2 cellular contexts compared by ENCODE assay signal in the genomic region with DNA sequence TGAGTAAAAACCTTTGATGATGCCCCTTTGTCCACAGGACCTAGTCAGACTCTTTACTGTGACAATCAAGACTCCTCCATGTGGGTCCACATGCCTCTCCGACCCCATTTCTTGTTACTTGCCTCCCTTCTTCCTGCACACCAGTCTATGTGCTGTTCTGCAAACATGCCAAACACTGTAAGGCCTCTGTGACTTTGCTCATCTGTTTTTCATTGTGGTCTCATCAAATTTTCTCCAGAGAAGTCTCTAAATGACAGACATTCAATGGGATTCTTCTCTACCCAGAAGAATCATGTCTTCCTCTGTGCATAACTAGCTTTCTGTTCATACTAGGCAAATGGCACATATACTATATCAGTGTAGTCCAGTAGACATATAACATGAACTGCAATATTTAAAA.
TF ChIP-seq lines count a peak whose summit lies in the region.

No MANE protein-coding gene starts in this region.

TF ChIP-seq in SK-N-SH treated with all-trans-retinoic acid at 6 μM for 48 hours, 23 proteins besides CTCF, POLR2A, EP300 and RAD21 (continued from another document):
- TF ChIP-seq, protein P1, sequence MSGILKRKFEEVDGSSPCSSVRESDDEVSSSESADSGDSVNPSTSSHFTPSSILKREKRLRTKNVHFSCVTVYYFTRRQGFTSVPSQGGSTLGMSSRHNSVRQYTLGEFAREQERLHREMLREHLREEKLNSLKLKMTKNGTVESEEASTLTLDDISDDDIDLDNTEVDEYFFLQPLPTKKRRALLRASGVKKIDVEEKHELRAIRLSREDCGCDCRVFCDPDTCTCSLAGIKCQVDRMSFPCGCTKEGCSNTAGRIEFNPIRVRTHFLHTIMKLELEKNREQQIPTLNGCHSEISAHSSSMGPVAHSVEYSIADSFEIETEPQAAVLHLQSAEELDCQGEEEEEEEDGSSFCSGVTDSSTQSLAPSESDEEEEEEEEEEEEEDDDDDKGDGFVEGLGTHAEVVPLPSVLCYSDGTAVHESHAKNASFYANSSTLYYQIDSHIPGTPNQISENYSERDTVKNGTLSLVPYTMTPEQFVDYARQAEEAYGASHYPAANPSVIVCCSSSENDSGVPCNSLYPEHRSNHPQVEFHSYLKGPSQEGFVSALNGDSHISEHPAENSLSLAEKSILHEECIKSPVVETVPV (CRISPR knock-in tag; IDR thresholded peaks at IDR 0.05): no peak
- no peak for TF ChIP-seq TCF4 (CRISPR knock-in tag; IDR thresholded peaks at IDR 0.05; ENCODE audit: borderline replicate concordance)
- TF ChIP-seq CSDC2 (CRISPR knock-in tag; IDR thresholded peaks at IDR 0.05): no peak
- TF ChIP-seq ZFP30 (CRISPR knock-in tag; IDR thresholded peaks at IDR 0.05): no peak
- no peak for TF ChIP-seq OSR1 (CRISPR knock-in tag; IDR thresholded peaks at IDR 0.05)
- no peak for TF ChIP-seq ZFP3 (CRISPR knock-in tag; IDR thresholded peaks at IDR 0.05)
- no peak for TF ChIP-seq SNAI2 (CRISPR knock-in tag; IDR thresholded peaks at IDR 0.05)
- no peak for TF ChIP-seq ISL1 (CRISPR knock-in tag; IDR thresholded peaks at IDR 0.05)
- TF ChIP-seq, protein P2, sequence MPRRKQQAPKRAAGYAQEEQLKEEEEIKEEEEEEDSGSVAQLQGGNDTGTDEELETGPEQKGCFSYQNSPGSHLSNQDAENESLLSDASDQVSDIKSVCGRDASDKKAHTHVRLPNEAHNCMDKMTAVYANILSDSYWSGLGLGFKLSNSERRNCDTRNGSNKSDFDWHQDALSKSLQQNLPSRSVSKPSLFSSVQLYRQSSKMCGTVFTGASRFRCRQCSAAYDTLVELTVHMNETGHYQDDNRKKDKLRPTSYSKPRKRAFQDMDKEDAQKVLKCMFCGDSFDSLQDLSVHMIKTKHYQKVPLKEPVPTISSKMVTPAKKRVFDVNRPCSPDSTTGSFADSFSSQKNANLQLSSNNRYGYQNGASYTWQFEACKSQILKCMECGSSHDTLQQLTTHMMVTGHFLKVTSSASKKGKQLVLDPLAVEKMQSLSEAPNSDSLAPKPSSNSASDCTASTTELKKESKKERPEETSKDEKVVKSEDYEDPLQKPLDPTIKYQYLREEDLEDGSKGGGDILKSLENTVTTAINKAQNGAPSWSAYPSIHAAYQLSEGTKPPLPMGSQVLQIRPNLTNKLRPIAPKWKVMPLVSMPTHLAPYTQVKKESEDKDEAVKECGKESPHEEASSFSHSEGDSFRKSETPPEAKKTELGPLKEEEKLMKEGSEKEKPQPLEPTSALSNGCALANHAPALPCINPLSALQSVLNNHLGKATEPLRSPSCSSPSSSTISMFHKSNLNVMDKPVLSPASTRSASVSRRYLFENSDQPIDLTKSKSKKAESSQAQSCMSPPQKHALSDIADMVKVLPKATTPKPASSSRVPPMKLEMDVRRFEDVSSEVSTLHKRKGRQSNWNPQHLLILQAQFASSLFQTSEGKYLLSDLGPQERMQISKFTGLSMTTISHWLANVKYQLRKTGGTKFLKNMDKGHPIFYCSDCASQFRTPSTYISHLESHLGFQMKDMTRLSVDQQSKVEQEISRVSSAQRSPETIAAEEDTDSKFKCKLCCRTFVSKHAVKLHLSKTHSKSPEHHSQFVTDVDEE (CRISPR knock-in tag; IDR thresholded peaks at IDR 0.05): no peak
- no peak for TF ChIP-seq PPARA (CRISPR knock-in tag; IDR thresholded peaks at IDR 0.05; ENCODE audit: borderline replicate concordance)
- no peak for TF ChIP-seq ZNF70 (CRISPR knock-in tag; IDR thresholded peaks at IDR 0.05)
- TF ChIP-seq BACH2 (CRISPR knock-in tag; IDR thresholded peaks at IDR 0.05; ENCODE audit: borderline replicate concordance): no peak
- TF ChIP-seq, protein P3, sequence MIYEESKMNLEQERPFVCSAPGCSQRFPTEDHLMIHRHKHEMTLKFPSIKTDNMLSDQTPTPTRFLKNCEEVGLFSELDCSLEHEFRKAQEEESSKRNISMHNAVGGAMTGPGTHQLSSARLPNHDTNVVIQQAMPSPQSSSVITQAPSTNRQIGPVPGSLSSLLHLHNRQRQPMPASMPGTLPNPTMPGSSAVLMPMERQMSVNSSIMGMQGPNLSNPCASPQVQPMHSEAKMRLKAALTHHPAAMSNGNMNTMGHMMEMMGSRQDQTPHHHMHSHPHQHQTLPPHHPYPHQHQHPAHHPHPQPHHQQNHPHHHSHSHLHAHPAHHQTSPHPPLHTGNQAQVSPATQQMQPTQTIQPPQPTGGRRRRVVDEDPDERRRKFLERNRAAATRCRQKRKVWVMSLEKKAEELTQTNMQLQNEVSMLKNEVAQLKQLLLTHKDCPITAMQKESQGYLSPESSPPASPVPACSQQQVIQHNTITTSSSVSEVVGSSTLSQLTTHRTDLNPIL (CRISPR knock-in tag; IDR thresholded peaks at IDR 0.05; ENCODE audit: low read depth): no peak
- no peak for TF ChIP-seq ZNF8 (CRISPR knock-in tag; IDR thresholded peaks at IDR 0.05)
- TF ChIP-seq, protein P4, sequence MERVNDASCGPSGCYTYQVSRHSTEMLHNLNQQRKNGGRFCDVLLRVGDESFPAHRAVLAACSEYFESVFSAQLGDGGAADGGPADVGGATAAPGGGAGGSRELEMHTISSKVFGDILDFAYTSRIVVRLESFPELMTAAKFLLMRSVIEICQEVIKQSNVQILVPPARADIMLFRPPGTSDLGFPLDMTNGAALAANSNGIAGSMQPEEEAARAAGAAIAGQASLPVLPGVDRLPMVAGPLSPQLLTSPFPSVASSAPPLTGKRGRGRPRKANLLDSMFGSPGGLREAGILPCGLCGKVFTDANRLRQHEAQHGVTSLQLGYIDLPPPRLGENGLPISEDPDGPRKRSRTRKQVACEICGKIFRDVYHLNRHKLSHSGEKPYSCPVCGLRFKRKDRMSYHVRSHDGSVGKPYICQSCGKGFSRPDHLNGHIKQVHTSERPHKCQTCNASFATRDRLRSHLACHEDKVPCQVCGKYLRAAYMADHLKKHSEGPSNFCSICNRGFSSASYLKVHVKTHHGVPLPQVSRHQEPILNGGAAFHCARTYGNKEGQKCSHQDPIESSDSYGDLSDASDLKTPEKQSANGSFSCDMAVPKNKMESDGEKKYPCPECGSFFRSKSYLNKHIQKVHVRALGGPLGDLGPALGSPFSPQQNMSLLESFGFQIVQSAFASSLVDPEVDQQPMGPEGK (CRISPR knock-in tag; IDR thresholded peaks at IDR 0.05; ENCODE audit: borderline replicate concordance): no peak
- TF ChIP-seq ESRRG (CRISPR knock-in tag; IDR thresholded peaks at IDR 0.05): no peak
- TF ChIP-seq ARNTL (CRISPR knock-in tag; IDR thresholded peaks at IDR 0.05; ENCODE audit: borderline replicate concordance, low read depth): no peak
- no peak for TF ChIP-seq TOX (CRISPR knock-in tag; IDR thresholded peaks at IDR 0.05; ENCODE audit: borderline replicate concordance)
- TF ChIP-seq RARB (CRISPR knock-in tag; IDR thresholded peaks at IDR 0.05): no peak

TF ChIP-seq in SK-N-SH, 30 proteins besides CTCF, POLR2A, EP300 and RAD21 (continued from another document):
- TF ChIP-seq, protein P5, sequence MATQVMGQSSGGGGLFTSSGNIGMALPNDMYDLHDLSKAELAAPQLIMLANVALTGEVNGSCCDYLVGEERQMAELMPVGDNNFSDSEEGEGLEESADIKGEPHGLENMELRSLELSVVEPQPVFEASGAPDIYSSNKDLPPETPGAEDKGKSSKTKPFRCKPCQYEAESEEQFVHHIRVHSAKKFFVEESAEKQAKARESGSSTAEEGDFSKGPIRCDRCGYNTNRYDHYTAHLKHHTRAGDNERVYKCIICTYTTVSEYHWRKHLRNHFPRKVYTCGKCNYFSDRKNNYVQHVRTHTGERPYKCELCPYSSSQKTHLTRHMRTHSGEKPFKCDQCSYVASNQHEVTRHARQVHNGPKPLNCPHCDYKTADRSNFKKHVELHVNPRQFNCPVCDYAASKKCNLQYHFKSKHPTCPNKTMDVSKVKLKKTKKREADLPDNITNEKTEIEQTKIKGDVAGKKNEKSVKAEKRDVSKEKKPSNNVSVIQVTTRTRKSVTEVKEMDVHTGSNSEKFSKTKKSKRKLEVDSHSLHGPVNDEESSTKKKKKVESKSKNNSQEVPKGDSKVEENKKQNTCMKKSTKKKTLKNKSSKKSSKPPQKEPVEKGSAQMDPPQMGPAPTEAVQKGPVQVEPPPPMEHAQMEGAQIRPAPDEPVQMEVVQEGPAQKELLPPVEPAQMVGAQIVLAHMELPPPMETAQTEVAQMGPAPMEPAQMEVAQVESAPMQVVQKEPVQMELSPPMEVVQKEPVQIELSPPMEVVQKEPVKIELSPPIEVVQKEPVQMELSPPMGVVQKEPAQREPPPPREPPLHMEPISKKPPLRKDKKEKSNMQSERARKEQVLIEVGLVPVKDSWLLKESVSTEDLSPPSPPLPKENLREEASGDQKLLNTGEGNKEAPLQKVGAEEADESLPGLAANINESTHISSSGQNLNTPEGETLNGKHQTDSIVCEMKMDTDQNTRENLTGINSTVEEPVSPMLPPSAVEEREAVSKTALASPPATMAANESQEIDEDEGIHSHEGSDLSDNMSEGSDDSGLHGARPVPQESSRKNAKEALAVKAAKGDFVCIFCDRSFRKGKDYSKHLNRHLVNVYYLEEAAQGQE (IDR thresholded peaks at IDR 0.05; ENCODE audit: low read depth, low read length): no peak
- TF ChIP-seq TEAD4 (IDR thresholded peaks at IDR 0.05; ENCODE audit: borderline replicate concordance, insufficient read depth): no peak
- TF ChIP-seq, protein P6, sequence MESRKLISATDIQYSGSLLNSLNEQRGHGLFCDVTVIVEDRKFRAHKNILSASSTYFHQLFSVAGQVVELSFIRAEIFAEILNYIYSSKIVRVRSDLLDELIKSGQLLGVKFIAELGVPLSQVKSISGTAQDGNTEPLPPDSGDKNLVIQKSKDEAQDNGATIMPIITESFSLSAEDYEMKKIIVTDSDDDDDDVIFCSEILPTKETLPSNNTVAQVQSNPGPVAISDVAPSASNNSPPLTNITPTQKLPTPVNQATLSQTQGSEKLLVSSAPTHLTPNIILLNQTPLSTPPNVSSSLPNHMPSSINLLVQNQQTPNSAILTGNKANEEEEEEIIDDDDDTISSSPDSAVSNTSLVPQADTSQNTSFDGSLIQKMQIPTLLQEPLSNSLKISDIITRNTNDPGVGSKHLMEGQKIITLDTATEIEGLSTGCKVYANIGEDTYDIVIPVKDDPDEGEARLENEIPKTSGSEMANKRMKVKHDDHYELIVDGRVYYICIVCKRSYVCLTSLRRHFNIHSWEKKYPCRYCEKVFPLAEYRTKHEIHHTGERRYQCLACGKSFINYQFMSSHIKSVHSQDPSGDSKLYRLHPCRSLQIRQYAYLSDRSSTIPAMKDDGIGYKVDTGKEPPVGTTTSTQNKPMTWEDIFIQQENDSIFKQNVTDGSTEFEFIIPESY (IDR thresholded peaks at IDR 0.05; ENCODE audit: borderline replicate concordance, low read depth): no peak
- no peak for TF ChIP-seq GABPA (IDR thresholded peaks at IDR 0.05; ENCODE audit: low read depth)
- no peak for TF ChIP-seq EZH2phosphoT487 (IDR thresholded peaks at IDR 0.05; ENCODE audit: borderline replicate concordance, low read depth)
- TF ChIP-seq, protein P7, sequence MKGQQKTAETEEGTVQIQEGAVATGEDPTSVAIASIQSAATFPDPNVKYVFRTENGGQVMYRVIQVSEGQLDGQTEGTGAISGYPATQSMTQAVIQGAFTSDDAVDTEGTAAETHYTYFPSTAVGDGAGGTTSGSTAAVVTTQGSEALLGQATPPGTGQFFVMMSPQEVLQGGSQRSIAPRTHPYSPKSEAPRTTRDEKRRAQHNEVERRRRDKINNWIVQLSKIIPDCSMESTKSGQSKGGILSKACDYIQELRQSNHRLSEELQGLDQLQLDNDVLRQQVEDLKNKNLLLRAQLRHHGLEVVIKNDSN (IDR thresholded peaks at IDR 0.05; ENCODE audit: borderline replicate concordance, low read depth): no peak
- no peak for TF ChIP-seq TCF12 (IDR thresholded peaks at IDR 0.05)
